16 cellular contexts compared by ENCODE assay signal in the genomic region with DNA sequence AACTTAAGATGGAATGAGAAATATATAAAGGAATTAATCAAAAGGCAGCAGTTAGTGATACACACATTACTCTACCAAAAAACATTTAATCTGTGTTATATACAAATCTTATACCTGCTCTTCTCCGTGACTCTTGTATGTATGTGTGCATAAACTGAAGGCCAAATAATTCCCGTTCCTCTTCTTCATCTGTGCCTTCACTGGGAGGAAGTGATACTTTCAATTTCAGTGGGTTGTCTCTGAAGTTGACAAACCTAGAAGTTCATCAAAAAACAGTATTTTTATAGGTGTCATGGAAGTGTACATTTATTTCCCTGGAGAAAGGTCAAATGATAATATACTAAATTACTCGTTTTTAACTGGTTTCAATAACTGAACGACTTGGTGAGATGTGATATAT. TPM values are rescaled to one million over a fixed set of nuclear protein-coding genes. Genes with fewer than 3 reads are reported as not detected.
DNase-seq lines count a peak whose midpoint lies in the region; ATAC-seq and TF ChIP-seq lines count a peak whose summit lies in the region.
"Had no signal": no experiment of that assay in that cellular context is flagged by ENCODE, and none has a peak within 500 bp of the region (broad histone marks: within the 10 kb centered on the region; RNA-seq: fewer than 3 reads in every experiment).

No MANE protein-coding gene starts in this region.

- no peaks in the 10 kb centered on the region for H3K27me3 ChIP-seq in gastroesophageal sphincter
- H3K27me3 ChIP-seq: brain microvascular endothelial cell, esophagus squamous epithelium, suprapubic skin had no signal

- H3K27me3 Mint-ChIP-seq in effector memory CD8-positive, alpha-beta T cell, result no peaks in the 10 kb centered on the region

- H3K27ac ChIP-seq in gastroesophageal sphincter, result no peak overlapping the region
- H3K27ac ChIP-seq: brain microvascular endothelial cell, esophagus squamous epithelium, suprapubic skin had no signal

- H3K9me3 Mint-ChIP-seq in effector memory CD8-positive, alpha-beta T cell, result no peaks in the 10 kb centered on the region

- H3K4me1 Mint-ChIP-seq in effector memory CD8-positive, alpha-beta T cell (ENCODE audit: low read depth in 2 of 2), result peaks cover 4% of the 10 kb centered on the region in 2 donors

- no peak for DNase-seq in effector memory CD8-positive, alpha-beta T cell
- DNase-seq in NCI-H2227 (lab: John Stamatoyannopoulos, UW; ENCODE audit: unreplicated experiment) (no peak), cardiac septum (ENCODE audit: low spot score) (no peak)
- DNase-seq: brain microvascular endothelial cell; DMS153; esophagus squamous epithelium; occipital lobe; SK-N-SH; stimulated activated CD4-positive, alpha-beta T cell treated with anti-CD3 and anti-CD28 coated beads, Interleukin-2, amount 100 ng/mL, for 24 hours had no signal

- H3K36me3 ChIP-seq in gastroesophageal sphincter, result peaks cover 0 to 33% of the 10 kb centered on the region in 2 donors

- H3K36me3 Mint-ChIP-seq in effector memory CD8-positive, alpha-beta T cell (ENCODE audit: insufficient read depth), result peaks cover 9% of the 10 kb centered on the region

- H3K27ac Mint-ChIP-seq in effector memory CD8-positive, alpha-beta T cell, result peak overlapping the region; percentile 52 to 61

- WGBS in gastroesophageal sphincter (ENCODE audit: low coverage in 1 of 2), 2 donors, result 68 to 80% methylated on average over 1 to 4 of the region's 4 CpGs

- TF ChIP-seq CTCF in gastroesophageal sphincter (IDR thresholded peaks at IDR 0.05), result no peak

- H3K4me3 ChIP-seq in gastroesophageal sphincter, result no peak overlapping the region
- H3K4me3 ChIP-seq: esophagus squamous epithelium, suprapubic skin had no signal

- H3K4me1 ChIP-seq in gastroesophageal sphincter, result no peaks in the 10 kb centered on the region
- H3K4me1 ChIP-seq: esophagus squamous epithelium, suprapubic skin had no signal

- no peak for TF ChIP-seq POLR2A in gastroesophageal sphincter (IDR thresholded peaks at IDR 0.05)

- ATAC-seq in GM18861 (IDR thresholded peaks at IDR 0.05; ENCODE audit: unreplicated experiment), result peak; percentile 73
- ATAC-seq in GM21390 (IDR thresholded peaks at IDR 0.05; ENCODE audit: unreplicated experiment), result peak; percentile 88
- peak; percentile 83 for ATAC-seq in HG03342 (IDR thresholded peaks at IDR 0.05; ENCODE audit: unreplicated experiment)
- ATAC-seq in effector memory CD8-positive, alpha-beta T cell (replicated peaks), result no peak
- no peak for ATAC-seq in gastroesophageal sphincter
- ATAC-seq in HG02852 (IDR thresholded peaks at IDR 0.05; ENCODE audit: unreplicated experiment), result no peak

- intact Hi-C loops in cardiac septum (cut with DNase I), result no loop called here

- TF ChIP-seq EP300 in gastroesophageal sphincter (IDR thresholded peaks at IDR 0.05), result no peak

- no peak overlapping the region for H3K4me3 Mint-ChIP-seq in effector memory CD8-positive, alpha-beta T cell

- no peaks in the 10 kb centered on the region for H3K9me3 ChIP-seq in gastroesophageal sphincter
- H3K9me3 ChIP-seq: esophagus squamous epithelium, SK-N-SH, suprapubic skin had no signal

RNA-seq across cellular contexts. Expression of a gene that starts 19.3 kb away (rescaled TPM):
- total RNA-seq in gastroesophageal sphincter, result 10 to 100 TPM in 3 of 4 donors, 1 to 10 TPM in 1; 6.1 to 24.9 (median 19.4) TPM
- total RNA-seq in cardiac septum, result 8.1 TPM

RNA-seq across cellular contexts. Expression of a gene that starts 19.5 kb away (rescaled TPM):
- 1 to 10 TPM; 2.8 to 4.0 (median 3.0) TPM for total RNA-seq in gastroesophageal sphincter
- 1.2 TPM for total RNA-seq in cardiac septum

RNA-seq across cellular contexts. Expression of a gene that starts 25.8 kb away (rescaled TPM):
- 1 to 10 TPM in 1 of 4 donors, under 1 TPM in 2, not detected in 1; 0.69 to 1.6 (median 0.78) TPM for total RNA-seq in gastroesophageal sphincter
- 90.7 TPM for total RNA-seq in cardiac septum
- total RNA-seq: HT1080 had no signal

Comparison
In these comparisons a context has a peak if more than half of its experiments do, and no peak if none do; other contexts are left out.
1. ATAC-seq: peak in GM18861 (single experiment), GM21390 (single experiment) and HG03342 (single experiment); none in effector memory CD8-positive, alpha-beta T cell (single experiment), gastroesophageal sphincter (single experiment) and HG02852 (single experiment).
2. RNA of a gene that starts 25.8 kb away (total RNA-seq): 90.7 TPM in cardiac septum (single experiment); 0.69 to 1.6 TPM in gastroesophageal sphincter; every median in the first group is over 10 times any median in the second.